In genomic region chr5:77211013-77211690, GRCh38 we compare ENCODE assay signal across 8 cellular contexts. TPM values are rescaled to one million over a fixed set of nuclear protein-coding genes. Genes with fewer than 3 reads are reported as not detected.
DNase-seq lines count a peak whose midpoint lies in the region; FAIRE-seq and TF ChIP-seq lines count a peak whose summit lies in the region.

No MANE protein-coding gene starts in this region.

- intact Hi-C loops in A673 (cut with micrococcal nuclease; ENCODE audit: unreplicated experiment): no loop called here

- CTCF ChIA-PET in A673 (lab: Charles Lee): interaction anchor here (0.6 kb wide), 2 partner anchors 17 to 26 kb away, joined by 3 read pairs; no protein-coding TSS in a partner anchor

- peaks cover 47% of the 10 kb centered on the region for H3K27me3 ChIP-seq in A673 (replicated peaks; ENCODE audit: insufficient read depth, low read depth, low read length, poor library complexity)
- H3K27me3 ChIP-seq in brain microvascular endothelial cell (replicated peaks): peaks cover 10% of the 10 kb centered on the region
- H3K27me3 ChIP-seq in mucosa of rectum (ENCODE audit: control insufficient read depth in 2 of 2, insufficient read depth in 2 of 2, low read length in 2 of 2): peaks cover 34 to 44% of the 10 kb centered on the region in 2 donors

- H3K4me1 ChIP-seq in A673 (ENCODE audit: insufficient read depth, low read length, poor library complexity, severe bottlenecking) (peaks cover 13% of the 10 kb centered on the region), mucosa of rectum (ENCODE audit: control insufficient read depth in 2 of 2, insufficient read depth in 2 of 2, low read length in 2 of 2) (peaks cover 0 to 6% of the 10 kb centered on the region in 2 donors)

- BruUV-seq in A673 (replicated peaks; lab: Mats Ljungman, UMichigan): no TSS peak

- FAIRE-seq in HTR-8/SVneo (lab: Jason Lieb, UNC) (peak; percentile 74), RCC 7860 (lab: Jason Lieb, UNC) (no peak)

- H3K4me3 ChIP-seq in A673 (ENCODE audit: low read depth, low read length, poor library complexity, severe bottlenecking): peak overlapping the region; percentile 50
- H3K4me3 ChIP-seq in brain microvascular endothelial cell (ENCODE audit: low read depth, low read length): peak overlapping the region; percentile 34
- H3K4me3 ChIP-seq in mucosa of rectum (ENCODE audit: low read length in 2 of 2): peak overlapping the region; percentile 48 to 53

- DNase-seq in A673 (ENCODE audit: low spot score) (no peak), HTR-8/SVneo (ENCODE audit: insufficient read length, low spot score) (peak; percentile 35), brain microvascular endothelial cell (no peak), DMS153 treated with DMSO at 0.1 percent for 48 hours (lab: John Stamatoyannopoulos, UW; ENCODE audit: unreplicated experiment) (no peak), DMS153 (lab: John Stamatoyannopoulos, UW) (no peak), hepatic stellate cell (ENCODE audit: low spot score) (no peak), RCC 7860 (ENCODE audit: low spot score) (no peak)

- H3K9ac ChIP-seq in mucosa of rectum (ENCODE audit: low read depth in 1 of 2, low read length in 2 of 2): peak overlapping the region in 1 of 2 donors; percentile 26

- in situ Hi-C loops in brain microvascular endothelial cell (cut with HindIII; ENCODE audit: low pct_ligation_motif_present, low sequenced_read_pairs): no loop called here

- H3K9me3 ChIP-seq in A673 (ENCODE audit: low read depth, low read length, poor library complexity, severe bottlenecking) (no peaks in the 10 kb centered on the region), mucosa of rectum (ENCODE audit: control insufficient read depth in 2 of 2, low read length in 2 of 2) (no peaks in the 10 kb centered on the region)

- TF ChIP-seq CTCF in A673 (conservative IDR thresholded peaks at IDR 0.05; ENCODE audit: low read depth, low read length): no peak
- no peak for TF ChIP-seq CTCF in brain microvascular endothelial cell (IDR thresholded peaks at IDR 0.05; ENCODE audit: low read depth, low read length, missing control alignments)

- H3K27ac ChIP-seq in A673 (ENCODE audit: low read depth, low read length, poor library complexity, severe bottlenecking): no peak overlapping the region
- no peak overlapping the region for H3K27ac ChIP-seq in brain microvascular endothelial cell
- no peak overlapping the region for H3K27ac ChIP-seq in mucosa of rectum (ENCODE audit: low read depth in 2 of 2, low read length in 2 of 2)

- H3K36me3 ChIP-seq in A673 (ENCODE audit: insufficient read depth, low read length, poor library complexity, severe bottlenecking) (no peaks in the 10 kb centered on the region), brain microvascular endothelial cell (replicated peaks) (no peaks in the 10 kb centered on the region), mucosa of rectum (ENCODE audit: control insufficient read depth in 2 of 2, insufficient read depth in 2 of 2, low read length in 2 of 2) (no peaks in the 10 kb centered on the region)

- POLR2A ChIA-PET in A673 (lab: Charles Lee; ENCODE audit: low non-redundant PET): no interaction called here

RNA-seq across cellular contexts. Expression of gene PDE8B, which starts 0.7 kb away (rescaled TPM):
- 0.69 and 0.85 TPM in 2 replicates for total RNA-seq in A673 (2021)
